Comparison of ENCODE assay signal across 8 cellular contexts in genomic region chr1:86380257-86380861, GRCh38. TPM values are rescaled to one million over a fixed set of nuclear protein-coding genes. Genes with fewer than 3 reads are reported as not detected.
DNase-seq lines count a peak whose midpoint lies in the region; ATAC-seq and TF ChIP-seq lines count a peak whose summit lies in the region.

No MANE protein-coding gene starts in this region.

- TF ChIP-seq CTCF in brain (conservative IDR thresholded peaks at IDR 0.05): peak; percentile 86 to 91

- peaks cover 20 to 27% (median 23%) of the 10 kb centered on the region in 5 experiments for H3K9me3 Mint-ChIP-seq in brain
- H3K9me3 Mint-ChIP-seq in immature natural killer cell: peaks cover 0 to 4% (median 0%) of the 10 kb centered on the region in 6 donors

- H3K4me1 Mint-ChIP-seq in brain: peaks cover 8% of the 10 kb centered on the region
- peaks cover 4 to 21% of the 10 kb centered on the region in 2 donors for H3K4me1 Mint-ChIP-seq in immature natural killer cell

- DNase-seq in DMS153 treated with DMSO at 0.1 percent for 48 hours (lab: John Stamatoyannopoulos, UW; ENCODE audit: unreplicated experiment) (peak; percentile 66), HPDE6-E6E7 (ENCODE audit: extremely low spot score) (peak; percentile 25), NCI-H748 (lab: John Stamatoyannopoulos, UW; ENCODE audit: unreplicated experiment) (peak; percentile 42), immature natural killer cell (peak; percentile 39 to 51 (median 46)), stromal cell of bone marrow (ENCODE audit: low read depth) (peak; percentile 67), activated gamma-delta T cell treated with Interleukin-2 at 50 U/mL for 16 hours (no peak)

- H3K4me3 Mint-ChIP-seq in brain: peak overlapping the region in 1 of 5 experiments; percentile 64
- peak overlapping the region in 1 of 5 donors; percentile 26 for H3K4me3 Mint-ChIP-seq in immature natural killer cell

- H3K27me3 Mint-ChIP-seq in brain (no peaks in the 10 kb centered on the region), immature natural killer cell (ENCODE audit: low read depth in 3 of 3) (no peaks in the 10 kb centered on the region)

- ATAC-seq in GM21390 (IDR thresholded peaks at IDR 0.05; ENCODE audit: unreplicated experiment): peak; percentile 77

- peak overlapping the region in 2 of 5 experiments; percentile 20 to 34 for H3K27ac Mint-ChIP-seq in brain
- H3K27ac Mint-ChIP-seq in immature natural killer cell: peak overlapping the region in 1 of 6 donors; percentile 59

- H3K36me3 Mint-ChIP-seq in brain (peaks cover 34% of the 10 kb centered on the region), immature natural killer cell (peaks cover 14 to 19% (median 19%) of the 10 kb centered on the region in 3 donors)

RNA-seq across cellular contexts. Expression of gene ODF2L, which starts 15.8 kb away (rescaled TPM):
- 5.1 TPM for polyA plus RNA-seq in brain (ENCODE audit: insufficient read depth, low read depth, low replicate concordance)
- polyA plus RNA-seq in immature natural killer cell: 10 to 100 TPM; 20.1 to 31.3 (median 21.3) TPM

RNA-seq across cellular contexts. Expression of gene CLCA2, which starts 43.6 kb away (rescaled TPM):
- 0.17 TPM for polyA plus RNA-seq in brain (ENCODE audit: insufficient read depth, low read depth, low replicate concordance)
- not detected for polyA plus RNA-seq in immature natural killer cell
